ENCODE assay signal across 16 cellular contexts in the genomic region with DNA sequence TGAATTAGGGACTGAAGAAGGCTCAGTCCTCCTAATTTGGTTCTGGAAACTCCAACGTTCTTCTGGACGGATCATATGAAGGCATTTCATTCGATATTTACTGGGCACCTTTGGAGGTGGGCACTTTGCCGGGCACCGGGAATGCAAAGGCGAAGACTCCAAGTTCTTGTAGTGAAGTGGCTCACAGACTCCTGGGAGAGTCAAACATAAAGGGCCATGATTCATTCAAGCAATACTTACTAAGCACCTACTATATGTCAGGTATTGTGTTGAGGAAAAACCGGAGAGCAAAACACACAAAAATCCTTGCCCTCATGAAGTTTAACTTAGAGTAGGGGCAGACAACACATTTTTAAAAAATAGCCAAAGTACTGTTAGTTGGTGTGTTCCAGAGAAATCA. TPM values are rescaled to one million over a fixed set of nuclear protein-coding genes. Genes with fewer than 3 reads are reported as not detected.
DNase-seq lines count a peak whose midpoint lies in the region; ATAC-seq and TF ChIP-seq lines count a peak whose summit lies in the region.
"Had no signal": no experiment of that assay in that cellular context is flagged by ENCODE, and none has a peak within 500 bp of the region (broad histone marks: within the 10 kb centered on the region; RNA-seq: fewer than 3 reads in every experiment).

No MANE protein-coding gene starts in this region.

- H3K4me1 Mint-ChIP-seq in endodermal cell = peaks cover 17% of the 10 kb centered on the region
- H3K4me1 Mint-ChIP-seq in mesothelial cell of epicardium = peaks cover 7% of the 10 kb centered on the region
- no peaks in the 10 kb centered on the region for H3K4me1 Mint-ChIP-seq in T-helper 2 cell treated with Interferon-gamma antibody and Interleukin-4, amounts not matched to agents 5 μg/mL and 100 μg/mL, for 36 hours (ENCODE audit: low read depth)
- no peaks in the 10 kb centered on the region for H3K4me1 Mint-ChIP-seq in activated naive CD4-positive, alpha-beta T cell treated with anti-CD3 and anti-CD28 coated beads for 36 hours (ENCODE audit: low read depth)

- CTCF ChIA-PET in activated naive CD4-positive, alpha-beta T cell treated with anti-CD3 and anti-CD28 coated beads for 36 hours (lab: Charles Lee) = no interaction called here

- no peaks in the 10 kb centered on the region for H3K27me3 ChIP-seq in HUES64 (ENCODE audit: insufficient read depth, low read length)
- no peaks in the 10 kb centered on the region for H3K27me3 ChIP-seq in endodermal cell (ENCODE audit: control insufficient read depth, insufficient read depth, low read length, poor library complexity, severe bottlenecking)
- no peaks in the 10 kb centered on the region for H3K27me3 ChIP-seq in upper lobe of right lung

- 77% methylated on average over 6 of the region's 7 CpGs for WGBS in HUES64
- 80% methylated on average over 6 of the region's 7 CpGs; no CpG with 5 or more reads in 1 of the 2 experiments for WGBS in endodermal cell (ENCODE audit: insufficient coverage in 1 of 2, insufficient read length in 1 of 2), 2 experiments

- intact Hi-C loops in upper lobe of right lung (cut with DNase I) = no loop called here
- intact Hi-C loops in activated naive CD4-positive, alpha-beta T cell treated with anti-CD3 and anti-CD28 coated beads for 36 hours (cut with micrococcal nuclease) = no loop called here

- peak; percentile 15 for ATAC-seq in upper lobe of right lung
- no peak for ATAC-seq in GM19395 (IDR thresholded peaks at IDR 0.05; ENCODE audit: unreplicated experiment)
- ATAC-seq: HCT116, Right ventricle myocardium inferior had no signal

- H3K9me3 ChIP-seq in HUES64 (ENCODE audit: insufficient read depth, low read depth, low read length) = no peaks in the 10 kb centered on the region
- H3K9me3 ChIP-seq in endodermal cell (ENCODE audit: control insufficient read depth, low read length) = no peaks in the 10 kb centered on the region
- no peaks in the 10 kb centered on the region for H3K9me3 ChIP-seq in upper lobe of right lung
- H3K9me3 ChIP-seq: Caco-2 had no signal

- no peak for TF ChIP-seq CTCF in endodermal cell (conservative IDR thresholded peaks at IDR 0.05)
- TF ChIP-seq CTCF in mesothelial cell of epicardium (IDR thresholded peaks at IDR 0.05; ENCODE audit: unreplicated experiment) = no peak
- no peak for TF ChIP-seq CTCF in upper lobe of right lung (IDR thresholded peaks at IDR 0.05)

- H3K4me3 Mint-ChIP-seq in endodermal cell (peak overlapping the region; percentile 40), mesothelial cell of epicardium (peak overlapping the region; percentile 51)
- no peak overlapping the region for H3K4me3 Mint-ChIP-seq in T-helper 2 cell treated with Interferon-gamma antibody and Interleukin-4, amounts not matched to agents 5 μg/mL and 100 μg/mL, for 36 hours
- no peak overlapping the region for H3K4me3 Mint-ChIP-seq in activated naive CD4-positive, alpha-beta T cell treated with anti-CD3 and anti-CD28 coated beads for 36 hours

- H3K27ac ChIP-seq in HUES64 (ENCODE audit: low read depth, low read length) = no peak overlapping the region
- no peak overlapping the region for H3K27ac ChIP-seq in endodermal cell (ENCODE audit: low read depth, low read length)
- H3K27ac ChIP-seq in upper lobe of right lung = no peak overlapping the region
- H3K27ac ChIP-seq: SK-N-MC had no signal

- peak overlapping the region; percentile 35 for H3K4me3 ChIP-seq in HUES64 (ENCODE audit: low read length)
- H3K4me3 ChIP-seq in endodermal cell (ENCODE audit: low read length) = no peak overlapping the region
- H3K4me3 ChIP-seq in upper lobe of right lung = no peak overlapping the region
- H3K4me3 ChIP-seq: SK-N-MC had no signal

- H3K9me3 Mint-ChIP-seq in endodermal cell (peaks cover 58% of the 10 kb centered on the region), mesothelial cell of epicardium (peaks cover 9% of the 10 kb centered on the region)
- H3K9me3 Mint-ChIP-seq in T-helper 2 cell treated with Interferon-gamma antibody and Interleukin-4, amounts not matched to agents 5 μg/mL and 100 μg/mL, for 36 hours = no peaks in the 10 kb centered on the region
- no peaks in the 10 kb centered on the region for H3K9me3 Mint-ChIP-seq in activated naive CD4-positive, alpha-beta T cell treated with anti-CD3 and anti-CD28 coated beads for 36 hours

- H3K4me1 ChIP-seq in HUES64 (ENCODE audit: insufficient read depth, low read length) = peaks cover 11% of the 10 kb centered on the region
- H3K4me1 ChIP-seq in endodermal cell (ENCODE audit: control insufficient read depth, insufficient read depth, low read length) = no peaks in the 10 kb centered on the region
- no peaks in the 10 kb centered on the region for H3K4me1 ChIP-seq in upper lobe of right lung
- H3K4me1 ChIP-seq: Caco-2 had no signal

- no peak overlapping the region for H3K9ac ChIP-seq in HUES64 (ENCODE audit: low read depth, low read length)
- no peak overlapping the region for H3K9ac ChIP-seq in endodermal cell (ENCODE audit: extremely low read depth, low read length, poor library complexity, severe bottlenecking)

- DNase-seq in endodermal cell (no peak), mesothelial cell of epicardium (ENCODE audit: low spot score in 2 of 2, unreplicated experiment in 2 of 2) (no peak), upper lobe of right lung (no peak)
- no peak for DNase-seq in T-helper 2 cell treated with Interferon-gamma antibody and Interleukin-4, amounts not matched to agents 5 μg/mL and 100 μg/mL, for 36 hours (ENCODE audit: low spot score)
- no peak for DNase-seq in activated naive CD4-positive, alpha-beta T cell treated with anti-CD3 and anti-CD28 coated beads for 36 hours
- DNase-seq: Caco-2, EL, KG1, NCI-H1694, NCI-H226, NCI-H524 treated with DMSO at 0.1 percent for 48 hours had no signal

- H3K36me3 Mint-ChIP-seq in endodermal cell (ENCODE audit: low read depth) = peaks cover 2% of the 10 kb centered on the region
- H3K36me3 Mint-ChIP-seq in mesothelial cell of epicardium = no peaks in the 10 kb centered on the region
- H3K36me3 Mint-ChIP-seq in T-helper 2 cell treated with Interferon-gamma antibody and Interleukin-4, amounts not matched to agents 5 μg/mL and 100 μg/mL, for 36 hours (ENCODE audit: low read depth) = no peaks in the 10 kb centered on the region
- peaks cover 2% of the 10 kb centered on the region for H3K36me3 Mint-ChIP-seq in activated naive CD4-positive, alpha-beta T cell treated with anti-CD3 and anti-CD28 coated beads for 36 hours (ENCODE audit: low read depth)

- H3K36me3 ChIP-seq in HUES64 (ENCODE audit: insufficient read depth, low read length) (no peaks in the 10 kb centered on the region), endodermal cell (ENCODE audit: control insufficient read depth, insufficient read depth, low read length) (no peaks in the 10 kb centered on the region), upper lobe of right lung (no peaks in the 10 kb centered on the region)

- H3K27me3 Mint-ChIP-seq in endodermal cell (ENCODE audit: insufficient read depth) (peaks cover 10% of the 10 kb centered on the region), mesothelial cell of epicardium (ENCODE audit: low read depth) (peaks cover 5% of the 10 kb centered on the region)
- peaks cover 22% of the 10 kb centered on the region for H3K27me3 Mint-ChIP-seq in T-helper 2 cell treated with Interferon-gamma antibody and Interleukin-4, amounts not matched to agents 5 μg/mL and 100 μg/mL, for 36 hours (ENCODE audit: low read depth)
- peaks cover 20% of the 10 kb centered on the region for H3K27me3 Mint-ChIP-seq in activated naive CD4-positive, alpha-beta T cell treated with anti-CD3 and anti-CD28 coated beads for 36 hours (ENCODE audit: low read depth)

- H3K27ac Mint-ChIP-seq in endodermal cell = no peak overlapping the region
- no peak overlapping the region for H3K27ac Mint-ChIP-seq in mesothelial cell of epicardium
- H3K27ac Mint-ChIP-seq in T-helper 2 cell treated with Interferon-gamma antibody and Interleukin-4, amounts not matched to agents 5 μg/mL and 100 μg/mL, for 36 hours = no peak overlapping the region
- no peak overlapping the region for H3K27ac Mint-ChIP-seq in activated naive CD4-positive, alpha-beta T cell treated with anti-CD3 and anti-CD28 coated beads for 36 hours

RNA-seq across cellular contexts. Expression of a gene that starts 17.0 kb away (rescaled TPM):
- polyA plus RNA-seq in HUES64 (2013, experiment 1 of 2) = 19.1 TPM
- polyA plus RNA-seq in HUES64 (2013, experiment 2 of 2) = 17.6 TPM
- total RNA-seq in endodermal cell (10 to 100 TPM; 11.3 to 17.9 TPM), mesothelial cell of epicardium (2.4 to 3.0 TPM (median 2.8 TPM) in 3 replicates), upper lobe of right lung (not detected)
- polyA plus RNA-seq in endodermal cell (2013, experiment 1 of 2) = 9.3 TPM
- polyA plus RNA-seq in endodermal cell (2013, experiment 2 of 2) = 10.8 TPM
- total RNA-seq in activated naive CD4-positive, alpha-beta T cell treated with anti-CD3 and anti-CD28 coated beads for 36 hours = 1 to 10 TPM; 9.5 to 9.6 TPM

RNA-seq across cellular contexts. Expression of a gene that starts 21.2 kb away (rescaled TPM):
- 804 TPM for polyA plus RNA-seq in HUES64 (2013, experiment 1 of 2)
- polyA plus RNA-seq in HUES64 (2013, experiment 2 of 2) = 848 TPM
- total RNA-seq in endodermal cell (1,000 to 10,000 TPM in 1 of 2 donors, 100 to 1,000 TPM in 1; 791 to 1,451 TPM), mesothelial cell of epicardium (1,669 to 1,774 TPM (median 1,760 TPM) in 3 replicates), upper lobe of right lung (640 TPM)
- polyA plus RNA-seq in endodermal cell (2013, experiment 1 of 2) = 864 TPM
- 775 TPM for polyA plus RNA-seq in endodermal cell (2013, experiment 2 of 2)
- 1,000 to 10,000 TPM; 1,429 to 1,503 TPM for total RNA-seq in activated naive CD4-positive, alpha-beta T cell treated with anti-CD3 and anti-CD28 coated beads for 36 hours

RNA-seq across cellular contexts. Expression of a gene that starts 49.9 kb away (rescaled TPM):
- 1.4 TPM for polyA plus RNA-seq in HUES64 (2013, experiment 1 of 2)
- 2.9 TPM for polyA plus RNA-seq in HUES64 (2013, experiment 2 of 2)
- under 1 TPM; 0.40 to 0.93 TPM for total RNA-seq in endodermal cell
- polyA plus RNA-seq in endodermal cell (2013, experiment 1 of 2) = 1.2 TPM
- 3.0 TPM for polyA plus RNA-seq in endodermal cell (2013, experiment 2 of 2)
- total RNA-seq in mesothelial cell of epicardium = 1.4 to 2.8 TPM (median 1.6 TPM) in 3 replicates
- 0.43 TPM for total RNA-seq in upper lobe of right lung
- total RNA-seq in activated naive CD4-positive, alpha-beta T cell treated with anti-CD3 and anti-CD28 coated beads for 36 hours = not detected
- total RNA-seq: Right ventricle myocardium inferior had no signal

Comparison
In these comparisons a context has a peak if more than half of its experiments do, and no peak if none do; other contexts are left out.
1. H3K4me3 Mint-ChIP-seq: peak in endodermal cell (single experiment) and mesothelial cell of epicardium (single experiment); none in T-helper 2 cell treated with Interferon-gamma antibody and Interleukin-4, amounts not matched to agents 5 μg/mL and 100 μg/mL, for 36 hours (single experiment) and activated naive CD4-positive, alpha-beta T cell treated with anti-CD3 and anti-CD28 coated beads for 36 hours (single experiment).